ENCODE assay signal across 8 cellular contexts in the genomic region with DNA sequence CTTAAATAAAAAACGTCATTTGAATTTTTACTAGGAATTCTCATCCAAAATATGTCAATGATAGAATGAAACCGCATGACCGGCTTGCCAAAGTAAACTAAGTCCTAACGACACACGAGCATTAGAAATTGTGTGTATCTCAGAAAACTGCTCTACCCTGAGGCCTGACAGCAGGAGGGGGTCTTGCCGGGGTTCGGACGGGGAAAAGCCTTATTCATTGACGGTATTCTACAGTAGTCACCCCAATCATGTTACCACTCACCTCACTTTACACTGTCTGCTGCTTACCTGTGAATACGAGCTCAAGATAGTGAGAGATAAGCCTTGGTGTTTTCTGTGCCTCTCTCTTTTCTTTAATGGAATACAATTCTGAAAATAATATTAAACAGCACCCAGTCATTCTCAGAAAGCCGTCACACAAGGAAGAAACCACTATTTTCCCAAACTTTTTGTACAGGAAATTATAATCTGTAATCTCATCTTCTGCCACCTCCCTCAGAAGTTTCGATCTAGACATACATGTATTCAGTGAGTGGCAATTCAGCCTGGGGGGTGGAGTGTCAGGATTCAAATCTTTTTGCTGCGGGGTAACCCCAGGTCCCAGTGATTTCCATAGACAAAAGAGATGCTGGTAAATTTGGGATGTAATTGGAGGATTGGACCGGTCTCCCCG. TPM values are rescaled to one million over a fixed set of nuclear protein-coding genes. Genes with fewer than 3 reads are reported as not detected.
DNase-seq lines count a peak whose midpoint lies in the region; ATAC-seq, FAIRE-seq and TF ChIP-seq lines count a peak whose summit lies in the region.

No MANE protein-coding gene starts in this region.

- H3K9me3 Mint-ChIP-seq in chondrocyte (ENCODE audit: low read depth): no peaks in the 10 kb centered on the region

- DNase-seq in chondrocyte (ENCODE audit: low spot score) (no peak), pancreas (no peak), SKM-1 treated with dmso at 0.1 percent for 144 hours (lab: John Stamatoyannopoulos, UW; ENCODE audit: unreplicated experiment) (no peak), NOMO-1 treated with dmso at 0.1 percent for 144 hours (lab: John Stamatoyannopoulos, UW; ENCODE audit: unreplicated experiment) (no peak), DMS79 (lab: John Stamatoyannopoulos, UW) (no peak), NCI-H748 (lab: John Stamatoyannopoulos, UW; ENCODE audit: unreplicated experiment) (no peak)

- H3K36me3 Mint-ChIP-seq in chondrocyte (ENCODE audit: low read depth): peaks cover 3% of the 10 kb centered on the region

- no peaks in the 10 kb centered on the region for H3K36me3 ChIP-seq in pancreas

- 40 to 47% methylated on average over 15 of the region's 15 CpGs for WGBS in pancreas, 2 donors

- peak overlapping the region; percentile 84 for H3K27ac Mint-ChIP-seq in chondrocyte (ENCODE audit: unreplicated experiment)

- no peaks in the 10 kb centered on the region for H3K9me3 ChIP-seq in pancreas

- TF ChIP-seq CTCF in chondrocyte (IDR thresholded peaks at IDR 0.05) (no peak), pancreas (IDR thresholded peaks at IDR 0.05) (no peak)

- H3K27me3 Mint-ChIP-seq in chondrocyte (ENCODE audit: low read depth): peaks cover 3% of the 10 kb centered on the region

- intact Hi-C loops in pancreas (cut with DNase I): loop anchor here in 1 of 3 donors (5.0 kb wide), 1 partner anchor 422 kb away; no protein-coding TSS in a partner anchor

- peaks cover 0 to 19% (median 0%) of the 10 kb centered on the region in 4 donors for H3K27me3 ChIP-seq in pancreas

- ATAC-seq in GM18511 (IDR thresholded peaks at IDR 0.05; ENCODE audit: unreplicated experiment) (peak; percentile 10), HG03095 (IDR thresholded peaks at IDR 0.05; ENCODE audit: unreplicated experiment) (peak; percentile 3), pancreas (no peak)

- FAIRE-seq in pancreas (lab: Jason Lieb, UNC): no peak

- H3K4me1 Mint-ChIP-seq in chondrocyte (ENCODE audit: low read depth): peaks cover 47% of the 10 kb centered on the region

- peak overlapping the region; percentile 91 for H3K4me3 Mint-ChIP-seq in chondrocyte (ENCODE audit: unreplicated experiment)

- peak overlapping the region in 3 of 4 donors; percentile 40 to 45 (median 44) for H3K4me3 ChIP-seq in pancreas

- peaks cover 10% of the 10 kb centered on the region in 3 donors for H3K4me1 ChIP-seq in pancreas

- H3K27ac ChIP-seq in pancreas: no peak overlapping the region

RNA-seq across cellular contexts. Expression of a gene that starts 0.5 kb away (rescaled TPM):
- total RNA-seq in chondrocyte (22.8 to 25.3 TPM (median 25.1 TPM) in 3 replicates), pancreas (1 to 10 TPM; 1.2 to 2.8 (median 1.5) TPM)
- 1 to 10 TPM; 1.9 to 2.0 TPM for polyA plus RNA-seq in pancreas

RNA-seq across cellular contexts. Expression of a gene that starts 13.2 kb away (rescaled TPM):
- total RNA-seq in chondrocyte: 20.4 to 30.2 TPM (median 22.5 TPM) in 3 replicates
- total RNA-seq in pancreas: 10 to 100 TPM; 11.3 to 14.6 (median 13.8) TPM
- polyA plus RNA-seq in pancreas: 10 to 100 TPM; 11.5 to 47.1 TPM

RNA-seq across cellular contexts. Expression of a gene that starts 52.0 kb away (rescaled TPM):
- 14.5 to 25.1 TPM (median 25.0 TPM) in 3 replicates for total RNA-seq in chondrocyte
- 10 to 100 TPM in 1 of 6 donors, 1 to 10 TPM in 5; 1.7 to 11.4 (median 2.8) TPM for total RNA-seq in pancreas
- polyA plus RNA-seq in pancreas: 10 to 100 TPM in 1 of 2 donors, 1 to 10 TPM in 1; 7.4 to 17.8 TPM

Comparison
In these comparisons a context has a peak if more than half of its experiments do, and no peak if none do; other contexts are left out.
1. ATAC-seq: peak in GM18511 (single experiment) and HG03095 (single experiment); none in pancreas (0 of 4).